ENCODE assay signal across 11 cellular contexts in the genomic region with DNA sequence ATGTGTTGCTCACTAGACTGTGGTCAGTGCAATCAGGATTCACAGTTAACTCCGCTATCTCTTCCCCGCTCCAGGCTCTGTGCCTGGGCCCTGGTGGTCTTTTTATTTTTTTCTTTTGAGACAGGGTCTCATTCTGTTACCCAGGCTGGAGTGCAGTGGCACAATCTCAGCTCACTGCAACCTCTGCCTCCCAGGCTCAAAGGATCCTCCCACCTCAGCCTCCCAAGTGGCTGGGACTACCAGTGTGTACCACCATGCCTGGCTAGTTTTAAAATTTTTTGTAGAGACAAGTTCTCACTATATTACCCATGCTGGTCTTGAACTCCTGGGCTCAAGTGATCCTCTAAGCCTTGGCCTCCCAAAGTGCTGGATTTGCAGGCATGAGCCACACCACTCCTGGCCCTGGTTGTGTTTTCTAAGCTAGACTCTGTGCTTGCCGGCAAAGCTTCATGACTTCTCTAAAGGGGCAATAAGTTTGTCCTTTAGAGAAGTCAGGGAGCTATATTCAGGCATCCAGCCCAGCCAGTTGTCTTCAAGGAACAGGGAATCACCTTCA. TPM values are rescaled to one million over a fixed set of nuclear protein-coding genes. Genes with fewer than 3 reads are reported as not detected.
DNase-seq lines count a peak whose midpoint lies in the region; ATAC-seq and TF ChIP-seq lines count a peak whose summit lies in the region.
"Had no signal": no experiment of that assay in that cellular context is flagged by ENCODE, and none has a peak within 500 bp of the region (broad histone marks: within the 10 kb centered on the region; RNA-seq: fewer than 3 reads in every experiment).

No MANE protein-coding gene starts in this region.

- peak overlapping the region; percentile 100 for H3K9ac ChIP-seq in BLaER1

- H3K9me3 Mint-ChIP-seq in nephron progenitor cell = no peaks in the 10 kb centered on the region

- peak overlapping the region; percentile 78 for H3K4me3 Mint-ChIP-seq in nephron progenitor cell

- H3K27me3 ChIP-seq in BLaER1 = no peaks in the 10 kb centered on the region
- H3K27me3 ChIP-seq in breast epithelium = no peaks in the 10 kb centered on the region

- no peak for TF ChIP-seq POLR2A in breast epithelium (IDR thresholded peaks at IDR 0.05)

- intact Hi-C loops in breast epithelium (cut with DNase I; ENCODE audit: low total_unique reads) = no loop called here
- intact Hi-C loops in posterior cingulate gyrus (cut with DNase I) = no loop called here

- no peaks in the 10 kb centered on the region for H3K9me3 ChIP-seq in BLaER1
- H3K9me3 ChIP-seq in breast epithelium = no peaks in the 10 kb centered on the region

- no peak for DNase-seq in breast epithelium (ENCODE audit: low spot score in 2 of 2)
- DNase-seq in nephron progenitor cell = no peak
- no peak for DNase-seq in H4 (ENCODE audit: low spot score)
- DNase-seq in NCI-H1436 treated with DMSO at 0.1 percent for 48 hours (lab: John Stamatoyannopoulos, UW) = no peak
- no peak for DNase-seq in SKM-1 (lab: John Stamatoyannopoulos, UW; ENCODE audit: unreplicated experiment)
- DNase-seq in posterior cingulate gyrus = no peak
- DNase-seq: DMS 273 treated with DMSO at 0.1 percent for 48 hours, kidney glomerular epithelial cell, PC-9 had no signal

- H3K36me3 ChIP-seq in BLaER1 (peaks cover 41% of the 10 kb centered on the region), breast epithelium (no peaks in the 10 kb centered on the region)

- peaks cover 79% of the 10 kb centered on the region for H3K4me1 ChIP-seq in BLaER1
- H3K4me1 ChIP-seq in breast epithelium = no peaks in the 10 kb centered on the region

- no peaks in the 10 kb centered on the region for H3K36me3 Mint-ChIP-seq in nephron progenitor cell (ENCODE audit: low read depth)

- H4K20me1 ChIP-seq in BLaER1 = peaks cover 45% of the 10 kb centered on the region

- H3K4me3 ChIP-seq in BLaER1 (peak overlapping the region; percentile 98), breast epithelium (peak overlapping the region; percentile 56 to 93 (median 65))
- H3K4me3 ChIP-seq: PC-9 had no signal

- H3K27me3 Mint-ChIP-seq in nephron progenitor cell (ENCODE audit: low read depth, poor library complexity) = peaks cover 34% of the 10 kb centered on the region

- H3K27ac ChIP-seq in BLaER1 (peak overlapping the region; percentile 100), breast epithelium (peak overlapping the region; percentile 11 to 25)
- H3K27ac ChIP-seq: PC-9 had no signal

- H3K4me2 ChIP-seq in BLaER1 = peak overlapping the region; percentile 96
- H3K4me2 ChIP-seq: PC-9 had no signal

- peaks cover 65% of the 10 kb centered on the region for H3K4me1 Mint-ChIP-seq in nephron progenitor cell

- no peak for TF ChIP-seq CTCF in breast epithelium (IDR thresholded peaks at IDR 0.05)
- TF ChIP-seq CTCF in nephron progenitor cell (IDR thresholded peaks at IDR 0.05) = no peak

- peak; percentile 2 for ATAC-seq in HG02642 (IDR thresholded peaks at IDR 0.05; ENCODE audit: poor library complexity, unreplicated experiment)

- H3K27ac Mint-ChIP-seq in nephron progenitor cell = no peak overlapping the region

RNA-seq across cellular contexts. Expression of gene RCSD1, which starts 1.4 kb away (rescaled TPM):
- 10 to 100 TPM; 11.5 to 29.0 (median 12.0) TPM for total RNA-seq in breast epithelium
- not detected in 2 replicates for total RNA-seq in H4 (2014; rRNA removed; shearing (Covaris generic))
- total RNA-seq: PC-9 had no signal

Comparison
In these comparisons a context has a peak if more than half of its experiments do, and no peak if none do; other contexts are left out.
1. RNA of gene RCSD1, which starts 1.4 kb away (total RNA-seq): 11.5 to 29.0 TPM in breast epithelium; not detected in H4; every median in the first group is over 10 times any median in the second.